ENCODE assay signal across 11 cellular contexts in genomic region chr7:2971914-2972530, GRCh38.
DNase-seq lines count a peak whose midpoint lies in the region; ATAC-seq, FAIRE-seq and TF ChIP-seq lines count a peak whose summit lies in the region.
"Had no signal": no experiment of that assay in that cellular context is flagged by ENCODE, and none has a peak within 500 bp of the region (broad histone marks: within the 10 kb centered on the region; RNA-seq: fewer than 3 reads in every experiment).

No MANE protein-coding gene starts in this region.

- TF ChIP-seq CTCF in GM20000 (IDR thresholded peaks at IDR 0.05; ENCODE audit: extremely low read depth, missing control alignments) (no peak), chondrocyte (IDR thresholded peaks at IDR 0.05) (no peak), kidney (IDR thresholded peaks at IDR 0.05; ENCODE audit: borderline replicate concordance, extremely low read depth, insufficient read depth) (no peak)

- peaks cover 12% of the 10 kb centered on the region for H3K27me3 Mint-ChIP-seq in chondrocyte (ENCODE audit: low read depth)

- H3K27ac Mint-ChIP-seq in chondrocyte (ENCODE audit: unreplicated experiment) = no peak overlapping the region

- intact Hi-C loops in kidney (cut with DNase I) = no loop called here

- no peaks in the 10 kb centered on the region for H3K4me1 Mint-ChIP-seq in chondrocyte (ENCODE audit: low read depth)

- H3K9ac ChIP-seq in kidney (ENCODE audit: low read length in 2 of 2) = no peak overlapping the region

- FAIRE-seq in kidney (lab: Jason Lieb, UNC) = no peak
- FAIRE-seq: G401.6 had no signal

- H3K9me3 Mint-ChIP-seq in chondrocyte (ENCODE audit: low read depth) = no peaks in the 10 kb centered on the region

- H3K36me3 Mint-ChIP-seq in chondrocyte (ENCODE audit: low read depth) = no peaks in the 10 kb centered on the region

- no peaks in the 10 kb centered on the region for H3K4me1 ChIP-seq in kidney (ENCODE audit: control insufficient read depth in 1 of 2, insufficient read depth in 1 of 2, low read depth in 1 of 2, low read length in 2 of 2)

- no peaks in the 10 kb centered on the region for H3K9me3 ChIP-seq in kidney (ENCODE audit: control insufficient read depth in 1 of 2, low read length in 2 of 2)

- ATAC-seq in GM18498 (IDR thresholded peaks at IDR 0.05; ENCODE audit: unreplicated experiment) (peak; percentile 77), HG03432 (IDR thresholded peaks at IDR 0.05; ENCODE audit: unreplicated experiment) (peak; percentile 86)

- no peaks in the 10 kb centered on the region for H3K36me3 ChIP-seq in kidney (ENCODE audit: control insufficient read depth in 1 of 2, insufficient read depth in 2 of 2, low read length in 2 of 2)

- peak; percentile 34 for DNase-seq in GM20000 (ENCODE audit: low spot score)
- DNase-seq in chondrocyte (ENCODE audit: low spot score) = peak; percentile 14
- no peak for DNase-seq in hippocampal formation (lab: John Stamatoyannopoulos, UW)
- DNase-seq in HUDEP-2 (lab: John Stamatoyannopoulos, UW; ENCODE audit: unreplicated experiment in 76 of 76) = no peak
- no peak for DNase-seq in NCI-H748 (lab: John Stamatoyannopoulos, UW; ENCODE audit: unreplicated experiment)
- no peak for DNase-seq in kidney
- DNase-seq: activated CD4-positive, alpha-beta T cell treated with anti-CD3 and anti-CD28 coated beads, Interleukin-2, amount 50 U/mL, for 4 hours; NCI-H526 had no signal

- no peak overlapping the region for H3K27ac ChIP-seq in kidney (ENCODE audit: low read depth in 2 of 2, low read length in 2 of 2)

- no peak overlapping the region for H3K4me3 ChIP-seq in kidney (ENCODE audit: low read length in 2 of 2)

- no peak overlapping the region for H3K4me3 Mint-ChIP-seq in chondrocyte (ENCODE audit: unreplicated experiment)

Comparison
In these comparisons a context has a peak if more than half of its experiments do, and no peak if none do; other contexts are left out.
1. DNase-seq: peak in GM20000 (single experiment) and chondrocyte (single experiment); none in hippocampal formation (0 of 2), HUDEP-2 (0 of 76), NCI-H748 (single experiment) and kidney (single experiment).